In genomic region chr19:33998739-33999345, GRCh38 we compare ENCODE assay signal across 11 cellular contexts.
DNase-seq lines count a peak whose midpoint lies in the region; ATAC-seq and TF ChIP-seq lines count a peak whose summit lies in the region.
"Had no signal": no experiment of that assay in that cellular context is flagged by ENCODE, and none has a peak within 500 bp of the region (broad histone marks: within the 10 kb centered on the region; RNA-seq: fewer than 3 reads in every experiment).

No MANE protein-coding gene starts in this region.

- peaks cover 19 to 37% of the 10 kb centered on the region in 2 donors for H3K27me3 Mint-ChIP-seq in natural killer cell (ENCODE audit: low read depth in 2 of 2)
- H3K27me3 Mint-ChIP-seq in natural killer cell treated with Interleukin-12 subunit alpha and Interleukin-12 subunit beta and Interleukin-15 and Interleukin-18, amount 100 ng/mL, for 72 hours, result peaks cover 24 to 25% of the 10 kb centered on the region in 2 donors

- no peaks in the 10 kb centered on the region for H3K36me3 Mint-ChIP-seq in natural killer cell
- no peaks in the 10 kb centered on the region for H3K36me3 Mint-ChIP-seq in natural killer cell treated with Interleukin-12 subunit alpha and Interleukin-12 subunit beta and Interleukin-15 and Interleukin-18, amount 100 ng/mL, for 72 hours

- CTCF ChIA-PET in SK-N-SH (lab: Yijun Ruan, JAX), result interaction anchor here (0.6 to 2.6 kb wide), 69 partner anchors 8 to 251 kb away, joined by 3 to 88 read pairs (median 5); partner anchors contain the start of gene KCTD15

- DNase-seq in natural killer cell, result no peak
- no peak for DNase-seq in natural killer cell treated with Interleukin-12 subunit alpha and Interleukin-12 subunit beta and Interleukin-15 and Interleukin-18, amount 100 ng/mL, for 72 hours (ENCODE audit: low spot score)
- DNase-seq in SK-N-SH, result peak; percentile 33
- DNase-seq in foreskin keratinocyte, result no peak
- no peak for DNase-seq in vagina (ENCODE audit: extremely low spot score in 2 of 2)
- DNase-seq in NCI-H1417 (lab: John Stamatoyannopoulos, UW), result no peak
- DNase-seq in activated T-cell treated with anti-CD3 and anti-CD28 coated beads, Interleukin-2, amount 50 U/mL, for 48 hours, result no peak
- DNase-seq: DMS53, MG63 had no signal

- H3K4me3 ChIP-seq in SK-N-SH (ENCODE audit: low read depth in 2 of 2, low read length in 1 of 2) (no peak overlapping the region), vagina (no peak overlapping the region)
- H3K4me3 ChIP-seq: MG63 had no signal

- no peaks in the 10 kb centered on the region for H4K20me1 ChIP-seq in SK-N-SH (ENCODE audit: insufficient read depth)

- H3K36me3 ChIP-seq in SK-N-SH (replicated peaks in 1 of 2; ENCODE audit: control insufficient read depth in 1 of 2, insufficient read depth in 2 of 2, low read length in 1 of 2), result no peaks in the 10 kb centered on the region
- no peaks in the 10 kb centered on the region for H3K36me3 ChIP-seq in vagina
- H3K36me3 ChIP-seq: MG63 had no signal

- no peak overlapping the region for H3K4me3 Mint-ChIP-seq in natural killer cell
- no peak overlapping the region for H3K4me3 Mint-ChIP-seq in natural killer cell treated with Interleukin-12 subunit alpha and Interleukin-12 subunit beta and Interleukin-15 and Interleukin-18, amount 100 ng/mL, for 72 hours

- TF ChIP-seq EP300 in SK-N-SH (IDR thresholded peaks at IDR 0.05; ENCODE audit: borderline replicate concordance in 1 of 2, low read depth in 1 of 2, low read length in 1 of 2), result no peak

- TF ChIP-seq RAD21 in SK-N-SH (IDR thresholded peaks at IDR 0.05; ENCODE audit: low read length), result peak; percentile 49

- H3K4me1 ChIP-seq in SK-N-SH (ENCODE audit: control insufficient read depth in 1 of 2, insufficient read depth in 2 of 2, low read depth in 1 of 2, low read length in 1 of 2), result no peaks in the 10 kb centered on the region; a peak in 1 of 4 replicates
- H3K4me1 ChIP-seq in foreskin keratinocyte, result no peaks in the 10 kb centered on the region
- no peaks in the 10 kb centered on the region for H3K4me1 ChIP-seq in vagina

- TF ChIP-seq CTCF in natural killer cell (IDR thresholded peaks at IDR 0.05) (peak; percentile 16), SK-N-SH (IDR thresholded peaks at IDR 0.05) (peak; percentile 63), foreskin keratinocyte (conservative IDR thresholded peaks at IDR 0.05) (peak; percentile 66), vagina (IDR thresholded peaks at IDR 0.05) (peak in 2 of 3 experiments; percentile 28 to 32)

- H3K9me3 Mint-ChIP-seq in natural killer cell, result no peaks in the 10 kb centered on the region
- H3K9me3 Mint-ChIP-seq in natural killer cell treated with Interleukin-12 subunit alpha and Interleukin-12 subunit beta and Interleukin-15 and Interleukin-18, amount 100 ng/mL, for 72 hours, result no peaks in the 10 kb centered on the region

- intact Hi-C loops in natural killer cell (cut with micrococcal nuclease) (no loop called here), vagina (cut with DNase I) (no loop called here)

- POLR2A ChIA-PET in SK-N-SH (lab: Yijun Ruan, JAX), result interaction anchor here (1.0 to 1.5 kb wide), 3 partner anchors 130 to 204 kb away, joined by 3 to 11 read pairs (median 6); partner anchors contain the start of gene KCTD15

- no peak overlapping the region for H3K4me2 ChIP-seq in SK-N-SH

- H3K27ac ChIP-seq in SK-N-SH (ENCODE audit: low read depth in 2 of 2, low read length in 1 of 2) (no peak overlapping the region), foreskin keratinocyte (no peak overlapping the region), vagina (no peak overlapping the region)

- H3K79me2 ChIP-seq in SK-N-SH (ENCODE audit: insufficient read depth), result no peaks in the 10 kb centered on the region

- no peaks in the 10 kb centered on the region for H3F3A ChIP-seq in SK-N-SH (replicated peaks; ENCODE audit: insufficient read depth)

- no peaks in the 10 kb centered on the region for H3K4me1 Mint-ChIP-seq in natural killer cell
- no peaks in the 10 kb centered on the region for H3K4me1 Mint-ChIP-seq in natural killer cell treated with Interleukin-12 subunit alpha and Interleukin-12 subunit beta and Interleukin-15 and Interleukin-18, amount 100 ng/mL, for 72 hours (ENCODE audit: low read depth in 2 of 2)

- no peaks in the 10 kb centered on the region for H3K9me3 ChIP-seq in SK-N-SH
- H3K9me3 ChIP-seq in vagina, result no peaks in the 10 kb centered on the region
- H3K9me3 ChIP-seq: MG63 had no signal

- no peak overlapping the region for H3K27ac Mint-ChIP-seq in natural killer cell
- no peak overlapping the region for H3K27ac Mint-ChIP-seq in natural killer cell treated with Interleukin-12 subunit alpha and Interleukin-12 subunit beta and Interleukin-15 and Interleukin-18, amount 100 ng/mL, for 72 hours

- no peak for ATAC-seq in natural killer cell
- ATAC-seq in natural killer cell treated with Interleukin-12 subunit alpha and Interleukin-12 subunit beta and Interleukin-15 and Interleukin-18, amount 100 ng/mL, for 72 hours, result no peak
- no peak for ATAC-seq in foreskin keratinocyte
- ATAC-seq in GM19328 (IDR thresholded peaks at IDR 0.05; ENCODE audit: unreplicated experiment), result no peak
- ATAC-seq: esophagus mucosa had no signal

- no peak for TF ChIP-seq POLR2A in vagina (IDR thresholded peaks at IDR 0.05)

- H3K9me2 ChIP-seq in SK-N-SH, result no peaks in the 10 kb centered on the region

- WGBS in SK-N-SH (ENCODE audit: low lambda C conversion rate), result 12% methylated on average over 4 of the region's 4 CpGs

- no peak overlapping the region for H2AFZ ChIP-seq in SK-N-SH (ENCODE audit: low read depth)

- H3K27me3 ChIP-seq in SK-N-SH (ENCODE audit: insufficient read depth), result no peaks in the 10 kb centered on the region
- no peaks in the 10 kb centered on the region for H3K27me3 ChIP-seq in foreskin keratinocyte
- H3K27me3 ChIP-seq in vagina, result no peaks in the 10 kb centered on the region
- H3K27me3 ChIP-seq: MG63 had no signal

- no peak overlapping the region for H3K9ac ChIP-seq in SK-N-SH

TF ChIP-seq in SK-N-SH, 30 proteins besides CTCF, POLR2A, EP300 and RAD21:
- TF ChIP-seq FOXM1 (IDR thresholded peaks at IDR 0.05; ENCODE audit: low read depth) (no peak), FOXJ3 (CRISPR knock-in tag; IDR thresholded peaks at IDR 0.05) (no peak), SIN3A (IDR thresholded peaks at IDR 0.05; ENCODE audit: borderline replicate concordance, low read depth, low read length) (no peak), MEF2A (IDR thresholded peaks at IDR 0.05; ENCODE audit: borderline replicate concordance, low read depth) (no peak), FOSL2 (IDR thresholded peaks at IDR 0.05; ENCODE audit: borderline replicate concordance, low read depth) (no peak), USF1 (IDR thresholded peaks at IDR 0.05; ENCODE audit: borderline replicate concordance, low read depth) (no peak), POLR2AphosphoS5 (IDR thresholded peaks at IDR 0.05; ENCODE audit: low read depth, low read length) (no peak), GABPA (IDR thresholded peaks at IDR 0.05; ENCODE audit: low read depth) (no peak), PBX3 (IDR thresholded peaks at IDR 0.05) (no peak), MXI1 (IDR thresholded peaks at IDR 0.05; ENCODE audit: low read depth, low read length) (no peak), USF2 (IDR thresholded peaks at IDR 0.05; ENCODE audit: borderline replicate concordance, low read depth, low read length) (no peak), CHD2 (IDR thresholded peaks at IDR 0.05; ENCODE audit: low read length, partially characterized antibody) (no peak)

Comparison
In these comparisons a context has a peak if more than half of its experiments do, and no peak if none do; other contexts are left out.
1. CTCF ChIP-seq: peak in every context shown above with its lines; median percentile 66 in foreskin keratinocyte; 63 in SK-N-SH; 30 in vagina; 16 in natural killer cell.